ENCODE assay signal across 17 cellular contexts in the genomic region with DNA sequence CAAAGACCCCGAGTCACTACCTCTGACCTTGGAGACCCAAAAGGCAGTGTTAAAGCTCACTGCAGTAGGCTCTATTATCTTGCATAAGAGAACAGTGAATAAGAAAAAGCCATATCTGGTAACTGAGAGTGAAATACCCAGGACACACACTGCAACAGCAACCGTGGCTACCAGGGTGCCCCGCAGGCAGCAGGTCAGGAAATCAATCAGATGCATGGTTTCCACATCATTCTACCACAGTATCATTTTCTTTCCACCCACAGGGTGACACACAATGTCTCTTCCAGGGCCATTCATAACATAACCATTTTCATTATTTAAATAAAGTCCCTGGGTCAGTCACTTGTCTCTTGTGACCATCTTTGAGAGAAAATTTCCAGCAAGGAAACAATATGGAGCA.
"Had no signal": no experiment of that assay in that cellular context is flagged by ENCODE, and none has a peak within 500 bp of the region (broad histone marks: within the 10 kb centered on the region; RNA-seq: fewer than 3 reads in every experiment).

No MANE protein-coding gene starts in this region.

- ATAC-seq: activated CD4-positive, CD25-positive, alpha-beta regulatory T cell treated with anti-CD3 and anti-CD28 coated beads, Interleukin-2, amount 50 U/mL, for 24 hours; psoas muscle had no signal

- H3K4me1 Mint-ChIP-seq: activated naive CD4-positive, alpha-beta T cell treated with anti-CD3 and anti-CD28 coated beads, Interleukin-2, amount 10 ng/mL, durations not matched to agents 7 days and 5 days; memory B cell; stimulated activated effector memory CD8-positive, alpha-beta T cell treated with anti-CD3 and anti-CD28 coated beads, Interleukin-12 subunit alpha, Interleukin-12 subunit beta, amount 100 ng/mL, for 72 hours had no signal

- H3K9me3 ChIP-seq: adrenal gland, colonic mucosa, psoas muscle, right lobe of liver, thyroid gland had no signal

- DNase-seq: activated CD4-positive, alpha-beta T cell treated with anti-CD3 and anti-CD28 coated beads, Interleukin-2, amount 50 U/mL, for 4 hours; activated naive CD4-positive, alpha-beta T cell treated with anti-CD3 and anti-CD28 coated beads, Interleukin-2, amount 10 ng/mL, durations not matched to agents 7 days and 5 days; caudate nucleus; colonic mucosa; hippocampal formation; kidney; left ventricle myocardium superior; nephron progenitor cell; psoas muscle; right lobe of liver; stimulated activated CD4-positive, alpha-beta T cell treated with anti-CD3 and anti-CD28 coated beads, Interleukin-2, amount 100 ng/mL, for 24 hours; SW 1271; thyroid gland had no signal

- H3K9me3 Mint-ChIP-seq: activated naive CD4-positive, alpha-beta T cell treated with anti-CD3 and anti-CD28 coated beads, Interleukin-2, amount 10 ng/mL, durations not matched to agents 7 days and 5 days; memory B cell had no signal

- H3K27me3 ChIP-seq: adrenal gland, colonic mucosa, right lobe of liver, thyroid gland had no signal

- H3K27ac Mint-ChIP-seq: activated naive CD4-positive, alpha-beta T cell treated with anti-CD3 and anti-CD28 coated beads, Interleukin-2, amount 10 ng/mL, durations not matched to agents 7 days and 5 days; memory B cell; stimulated activated effector memory CD8-positive, alpha-beta T cell treated with anti-CD3 and anti-CD28 coated beads, Interleukin-12 subunit alpha, Interleukin-12 subunit beta, amount 100 ng/mL, for 72 hours had no signal

- H3K36me3 ChIP-seq: adrenal gland, colonic mucosa, right lobe of liver, thyroid gland had no signal

- H3K4me3 ChIP-seq: adrenal gland, colonic mucosa, psoas muscle, right lobe of liver, thyroid gland had no signal

- H3K4me3 Mint-ChIP-seq: activated naive CD4-positive, alpha-beta T cell treated with anti-CD3 and anti-CD28 coated beads, Interleukin-2, amount 10 ng/mL, durations not matched to agents 7 days and 5 days; memory B cell; nephron progenitor cell; stimulated activated effector memory CD8-positive, alpha-beta T cell treated with anti-CD3 and anti-CD28 coated beads, Interleukin-12 subunit alpha, Interleukin-12 subunit beta, amount 100 ng/mL, for 72 hours had no signal

- H3K4me1 ChIP-seq: colonic mucosa, psoas muscle, right lobe of liver had no signal

- H3K27ac ChIP-seq: colonic mucosa, psoas muscle, right lobe of liver, thyroid gland had no signal

- H3K36me3 Mint-ChIP-seq: activated naive CD4-positive, alpha-beta T cell treated with anti-CD3 and anti-CD28 coated beads, Interleukin-2, amount 10 ng/mL, durations not matched to agents 7 days and 5 days; memory B cell; stimulated activated effector memory CD8-positive, alpha-beta T cell treated with anti-CD3 and anti-CD28 coated beads, Interleukin-12 subunit alpha, Interleukin-12 subunit beta, amount 100 ng/mL, for 72 hours had no signal
